Comparison of ENCODE assay signal across 8 cellular contexts in the genomic region with DNA sequence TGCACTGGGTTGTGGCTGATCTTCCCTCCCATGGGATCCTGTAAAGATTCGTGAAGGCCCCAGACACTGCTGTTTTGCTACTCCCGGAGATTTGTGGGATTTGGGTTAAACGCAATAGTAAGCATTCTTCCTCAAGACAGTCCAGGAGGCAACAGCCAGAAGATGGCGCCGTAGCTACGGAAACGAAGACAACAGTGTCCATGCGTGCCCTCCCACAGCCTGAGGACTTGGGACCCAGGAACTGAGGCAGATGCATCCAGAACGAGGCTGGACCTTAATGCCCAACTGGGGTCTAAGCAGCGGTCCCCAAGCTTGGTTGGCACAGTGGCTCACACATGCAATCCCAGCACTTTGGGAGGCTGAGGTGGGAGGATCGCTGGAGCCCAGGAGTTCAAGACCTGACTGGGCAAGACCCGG. TPM values are rescaled to one million over a fixed set of nuclear protein-coding genes. Genes with fewer than 3 reads are reported as not detected.
DNase-seq lines count a peak whose midpoint lies in the region; ATAC-seq and TF ChIP-seq lines count a peak whose summit lies in the region.

No MANE protein-coding gene starts in this region.

- no peaks in the 10 kb centered on the region for H3K27me3 ChIP-seq in H7 (ENCODE audit: control insufficient read depth, insufficient read depth, low read length)

- no peaks in the 10 kb centered on the region for H3K9me3 ChIP-seq in SK-N-MC (ENCODE audit: low read depth, low read length)

- H3K27ac ChIP-seq in C4-2B = no peak overlapping the region
- peak overlapping the region; percentile 97 for H3K27ac ChIP-seq in SK-N-MC

- peak; percentile 78 for TF ChIP-seq CTCF in C4-2B (conservative IDR thresholded peaks at IDR 0.05)
- peak; percentile 59 for TF ChIP-seq CTCF in fibroblast of pulmonary artery (IDR thresholded peaks at IDR 0.05; ENCODE audit: low read length, missing control alignments)

- DNase-seq in H7 (peak; percentile 60), SK-N-MC (ENCODE audit: low read depth, low spot score) (peak; percentile 89), fibroblast of pulmonary artery (ENCODE audit: low read depth) (peak; percentile 82), non-pigmented ciliary epithelial cell (ENCODE audit: low read depth) (peak; percentile 3), SIG-M5 (lab: John Stamatoyannopoulos, UW) (no peak)

- H3K36me3 ChIP-seq in H7 (replicated peaks; ENCODE audit: control insufficient read depth, insufficient read depth, low read length) = no peaks in the 10 kb centered on the region
- H3K36me3 ChIP-seq in SK-N-MC (ENCODE audit: insufficient read depth, low read length) = no peaks in the 10 kb centered on the region

- H3K9ac ChIP-seq in SK-N-MC (ENCODE audit: insufficient read length) = peak overlapping the region; percentile 67

- H3K4me3 ChIP-seq in H7 (ENCODE audit: insufficient read depth, low read depth, low read length) = no peak overlapping the region
- peak overlapping the region; percentile 68 for H3K4me3 ChIP-seq in SK-N-MC
- no peak overlapping the region for H3K4me3 ChIP-seq in fibroblast of pulmonary artery (replicated peaks; ENCODE audit: low read depth, low read length)

- no peak for ATAC-seq in GM21423 (IDR thresholded peaks at IDR 0.05; ENCODE audit: unreplicated experiment)
- ATAC-seq in HG03521 (IDR thresholded peaks at IDR 0.05; ENCODE audit: unreplicated experiment) = no peak

RNA-seq across cellular contexts. Expression of a gene that starts 57.6 kb away (rescaled TPM):
- 6.2 and 8.3 TPM in 2 replicates for total RNA-seq in H7 (2014; rRNA removed; shearing (Covaris generic))
